ENCODE assay signal across 12 cellular contexts in the genomic region with DNA sequence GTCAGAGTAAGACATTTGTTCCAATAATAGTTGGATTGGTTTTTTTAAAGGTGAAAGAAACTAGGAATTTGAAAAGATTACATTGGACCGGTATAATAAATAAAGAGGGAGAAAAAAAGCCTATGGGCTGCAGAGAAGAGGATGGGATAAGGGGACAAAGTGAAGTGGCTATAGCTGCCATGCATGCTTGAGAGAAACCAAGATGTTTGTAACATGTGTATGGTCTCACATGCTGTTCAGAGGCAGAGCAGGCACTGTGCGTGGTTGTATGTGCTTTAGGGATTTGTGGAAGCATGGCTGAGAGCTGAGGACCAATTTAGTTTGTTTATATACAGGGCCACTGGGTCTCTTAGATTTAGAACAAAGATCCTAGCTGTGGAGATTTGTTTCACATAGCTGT. TPM values are rescaled to one million over a fixed set of nuclear protein-coding genes. Genes with fewer than 3 reads are reported as not detected.
DNase-seq lines count a peak whose midpoint lies in the region; ATAC-seq and TF ChIP-seq lines count a peak whose summit lies in the region.
"Had no signal": no experiment of that assay in that cellular context is flagged by ENCODE, and none has a peak within 500 bp of the region (broad histone marks: within the 10 kb centered on the region; RNA-seq: fewer than 3 reads in every experiment).

No MANE protein-coding gene starts in this region.

- H3K27me3 ChIP-seq in Panc1 (ENCODE audit: control insufficient read depth, insufficient read depth, low read length) (no peaks in the 10 kb centered on the region), testis (no peaks in the 10 kb centered on the region)

- H3K4me1 ChIP-seq in Panc1 (ENCODE audit: control insufficient read depth, insufficient read depth, low read length) (peaks cover 14% of the 10 kb centered on the region), testis (no peaks in the 10 kb centered on the region)

- no peaks in the 10 kb centered on the region for H3K9me3 ChIP-seq in Panc1 (ENCODE audit: control insufficient read depth, insufficient read depth, low read depth, low read length)
- H3K9me3 ChIP-seq in testis, result no peaks in the 10 kb centered on the region

- POLR2A ChIA-PET in Panc1 (lab: Charles Lee), result no interaction called here

- H3K36me3 ChIP-seq in Panc1 (ENCODE audit: control insufficient read depth, insufficient read depth, low read length) (no peaks in the 10 kb centered on the region), testis (ENCODE audit: low read depth, missing control alignments) (no peaks in the 10 kb centered on the region)

- TF ChIP-seq POLR2A in testis (IDR thresholded peaks at IDR 0.05), result no peak

- in situ Hi-C loops in G401 (cut with HindIII; ENCODE audit: low sequenced_read_pairs) (no loop called here), Panc1 (cut with HindIII; ENCODE audit: low pct_unique_long_range_greater_than_20kb, low sequenced_read_pairs) (no loop called here)

- peak; percentile 40 for DNase-seq in G401 (ENCODE audit: low spot score)
- DNase-seq in Panc1 (ENCODE audit: low read depth, low spot score), result no peak
- DNase-seq in glomerular visceral epithelial cell (ENCODE audit: extremely low spot score), result peak; percentile 19
- DNase-seq in retinal pigment epithelial cell (ENCODE audit: low read depth), result peak; percentile 48
- no peak for DNase-seq in SKM-1 treated with dmso at 0.1 percent for 144 hours (lab: John Stamatoyannopoulos, UW; ENCODE audit: unreplicated experiment)
- DNase-seq in testis, result no peak
- no peak for DNase-seq in omental fat pad (ENCODE audit: low spot score)
- DNase-seq: activated CD4-positive, alpha-beta T cell treated with anti-CD3 and anti-CD28 coated beads for 36 hours; central memory CD4-positive, alpha-beta T cell; NCI-H774 had no signal

- H3K4me3 ChIP-seq in Panc1 (ENCODE audit: low read depth in 2 of 2, low read length in 2 of 2) (no peak overlapping the region), retinal pigment epithelial cell (ENCODE audit: low read length) (peak overlapping the region; percentile 8), testis (no peak overlapping the region)
- H3K4me3 ChIP-seq: skin epidermis had no signal

- BruUV-seq in Panc1 (replicated peaks; lab: Mats Ljungman, UMichigan), result no TSS peak

- WGBS in testis, 2 donors, result 58 to 65% methylated on average over 2 of the region's 2 CpGs

- intact Hi-C loops in Panc1 (cut with micrococcal nuclease; ENCODE audit: unreplicated experiment) (no loop called here), testis (cut with DNase I; ENCODE audit: low total_unique reads) (no loop called here)

- TF ChIP-seq CTCF in Panc1 (IDR thresholded peaks at IDR 0.05) (no peak), retinal pigment epithelial cell (conservative IDR thresholded peaks at IDR 0.05; ENCODE audit: low read depth, low read length) (no peak), testis (IDR thresholded peaks at IDR 0.05) (no peak), omental fat pad (IDR thresholded peaks at IDR 0.05) (no peak)

- CTCF ChIA-PET in Panc1 (lab: Charles Lee), result no interaction called here

- peak; percentile 69; the same call in 1 of the 2 replicates for ATAC-seq in Panc1
- ATAC-seq in HG02840 (IDR thresholded peaks at IDR 0.05; ENCODE audit: low FRiP score, unreplicated experiment), result no peak
- no peak for ATAC-seq in omental fat pad (ENCODE audit: low FRiP score)
- ATAC-seq: activated CD4-positive, alpha-beta T cell treated with anti-CD3 and anti-CD28 coated beads for 36 hours had no signal

- no peak overlapping the region for H3K27ac ChIP-seq in Panc1 (ENCODE audit: low read length)
- H3K27ac ChIP-seq in testis, result no peak overlapping the region

RNA-seq across cellular contexts. Expression of a gene that starts 32.7 kb away (rescaled TPM):
- total RNA-seq in G401 (2014; rRNA removed; shearing (Covaris generic)), result 8.7 and 16.6 TPM in 2 replicates
- total RNA-seq in Panc1 (2021; ENCODE audit: unreplicated experiment) (46.6 TPM), testis (10 to 100 TPM; 28.0 to 33.1 TPM), omental fat pad (100 to 1,000 TPM in 1 of 4 donors, 10 to 100 TPM in 3; 51.4 to 155 (median 62.8) TPM)
- 6.6 TPM for polyA plus RNA-seq in Panc1 (2012; ENCODE audit: insufficient read length)
- polyA plus RNA-seq in testis (ENCODE audit: insufficient read depth, low read depth, low replicate concordance), result 10.9 TPM

Comparison
In these comparisons a context has a peak if more than half of its experiments do, and no peak if none do; other contexts are left out.
1. DNase-seq: peak in G401 (single experiment), glomerular visceral epithelial cell (single experiment) and retinal pigment epithelial cell (single experiment); none in Panc1 (single experiment), SKM-1 treated with dmso at 0.1 percent for 144 hours (single experiment), testis (single experiment) and omental fat pad (single experiment).